ENCODE assay signal across 1 cellular context in genomic region chr5:65832603-65833228, GRCh38.
TF ChIP-seq lines count a peak whose summit lies in the region.

No MANE protein-coding gene starts in this region.

TF ChIP-seq in GM23338, 12 proteins besides CTCF, POLR2A, EP300 and RAD21 (continued from another document):
- TF ChIP-seq ZNF114 (CRISPR knock-in tag; IDR thresholded peaks at IDR 0.05) (no peak), EZH2phosphoT487 (IDR thresholded peaks at IDR 0.05; ENCODE audit: unreplicated experiment) (no peak), STAT1 (IDR thresholded peaks at IDR 0.05; ENCODE audit: unreplicated experiment) (no peak), CREB1 (CRISPR knock-in tag; IDR thresholded peaks at IDR 0.05; ENCODE audit: low read depth) (no peak)
- TF ChIP-seq, protein P1, sequence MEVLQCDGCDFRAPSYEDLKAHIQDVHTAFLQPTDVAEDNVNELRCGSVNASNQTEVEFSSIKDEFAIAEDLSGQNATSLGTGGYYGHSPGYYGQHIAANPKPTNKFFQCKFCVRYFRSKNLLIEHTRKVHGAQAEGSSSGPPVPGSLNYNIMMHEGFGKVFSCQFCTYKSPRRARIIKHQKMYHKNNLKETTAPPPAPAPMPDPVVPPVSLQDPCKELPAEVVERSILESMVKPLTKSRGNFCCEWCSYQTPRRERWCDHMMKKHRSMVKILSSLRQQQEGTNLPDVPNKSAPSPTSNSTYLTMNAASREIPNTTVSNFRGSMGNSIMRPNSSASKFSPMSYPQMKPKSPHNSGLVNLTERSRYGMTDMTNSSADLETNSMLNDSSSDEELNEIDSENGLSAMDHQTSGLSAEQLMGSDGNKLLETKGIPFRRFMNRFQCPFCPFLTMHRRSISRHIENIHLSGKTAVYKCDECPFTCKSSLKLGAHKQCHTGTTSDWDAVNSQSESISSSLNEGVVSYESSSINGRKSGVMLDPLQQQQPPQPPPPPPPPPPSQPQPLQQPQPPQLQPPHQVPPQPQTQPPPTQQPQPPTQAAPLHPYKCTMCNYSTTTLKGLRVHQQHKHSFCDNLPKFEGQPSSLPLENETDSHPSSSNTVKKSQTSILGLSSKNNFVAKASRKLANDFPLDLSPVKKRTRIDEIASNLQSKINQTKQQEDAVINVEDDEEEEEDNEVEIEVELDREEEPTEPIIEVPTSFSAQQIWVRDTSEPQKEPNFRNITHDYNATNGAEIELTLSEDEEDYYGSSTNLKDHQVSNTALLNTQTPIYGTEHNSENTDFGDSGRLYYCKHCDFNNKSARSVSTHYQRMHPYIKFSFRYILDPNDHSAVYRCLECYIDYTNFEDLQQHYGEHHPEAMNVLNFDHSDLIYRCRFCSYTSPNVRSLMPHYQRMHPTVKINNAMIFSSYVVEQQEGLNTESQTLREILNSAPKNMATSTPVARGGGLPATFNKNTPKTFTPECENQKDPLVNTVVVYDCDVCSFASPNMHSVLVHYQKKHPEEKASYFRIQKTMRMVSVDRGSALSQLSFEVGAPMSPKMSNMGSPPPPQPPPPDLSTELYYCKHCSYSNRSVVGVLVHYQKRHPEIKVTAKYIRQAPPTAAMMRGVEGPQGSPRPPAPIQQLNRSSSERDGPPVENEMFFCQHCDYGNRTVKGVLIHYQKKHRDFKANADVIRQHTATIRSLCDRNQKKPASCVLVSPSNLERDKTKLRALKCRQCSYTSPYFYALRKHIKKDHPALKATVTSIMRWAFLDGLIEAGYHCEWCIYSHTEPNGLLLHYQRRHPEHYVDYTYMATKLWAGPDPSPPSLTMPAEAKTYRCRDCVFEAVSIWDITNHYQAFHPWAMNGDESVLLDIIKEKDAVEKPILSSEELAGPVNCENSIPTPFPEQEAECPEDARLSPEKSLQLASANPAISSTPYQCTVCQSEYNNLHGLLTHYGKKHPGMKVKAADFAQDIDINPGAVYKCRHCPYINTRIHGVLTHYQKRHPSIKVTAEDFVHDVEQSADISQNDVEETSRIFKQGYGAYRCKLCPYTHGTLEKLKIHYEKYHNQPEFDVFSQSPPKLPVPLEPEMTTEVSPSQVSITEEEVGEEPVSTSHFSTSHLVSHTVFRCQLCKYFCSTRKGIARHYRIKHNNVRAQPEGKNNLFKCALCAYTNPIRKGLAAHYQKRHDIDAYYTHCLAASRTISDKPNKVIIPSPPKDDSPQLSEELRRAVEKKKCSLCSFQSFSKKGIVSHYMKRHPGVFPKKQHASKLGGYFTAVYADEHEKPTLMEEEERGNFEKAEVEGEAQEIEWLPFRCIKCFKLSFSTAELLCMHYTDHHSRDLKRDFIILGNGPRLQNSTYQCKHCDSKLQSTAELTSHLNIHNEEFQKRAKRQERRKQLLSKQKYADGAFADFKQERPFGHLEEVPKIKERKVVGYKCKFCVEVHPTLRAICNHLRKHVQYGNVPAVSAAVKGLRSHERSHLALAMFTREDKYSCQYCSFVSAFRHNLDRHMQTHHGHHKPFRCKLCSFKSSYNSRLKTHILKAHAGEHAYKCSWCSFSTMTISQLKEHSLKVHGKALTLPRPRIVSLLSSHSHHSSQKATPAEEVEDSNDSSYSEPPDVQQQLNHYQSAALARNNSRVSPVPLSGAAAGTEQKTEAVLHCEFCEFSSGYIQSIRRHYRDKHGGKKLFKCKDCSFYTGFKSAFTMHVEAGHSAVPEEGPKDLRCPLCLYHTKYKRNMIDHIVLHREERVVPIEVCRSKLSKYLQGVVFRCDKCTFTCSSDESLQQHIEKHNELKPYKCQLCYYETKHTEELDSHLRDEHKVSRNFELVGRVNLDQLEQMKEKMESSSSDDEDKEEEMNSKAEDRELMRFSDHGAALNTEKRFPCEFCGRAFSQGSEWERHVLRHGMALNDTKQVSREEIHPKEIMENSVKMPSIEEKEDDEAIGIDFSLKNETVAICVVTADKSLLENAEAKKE (CRISPR knock-in tag; IDR thresholded peaks at IDR 0.05): no peak
